Comparison of ENCODE assay signal across 1 cellular context in genomic region chrX:43096830-43097229, GRCh38.
TF ChIP-seq lines count a peak whose summit lies in the region.

No MANE protein-coding gene starts in this region.

TF ChIP-seq in HepG2, 621 proteins besides CTCF, POLR2A, EP300 and RAD21 (continued from another document):
- TF ChIP-seq E2F5 (CRISPR knock-in tag; conservative IDR thresholded peaks at IDR 0.05) (no peak), ZNF652 (CRISPR knock-in tag; IDR thresholded peaks at IDR 0.05; ENCODE audit: borderline replicate concordance, low read depth) (no peak), ESRRA (CRISPR knock-in tag; IDR thresholded peaks at IDR 0.05; ENCODE audit: low read depth) (no peak), JUND (CRISPR knock-in tag; IDR thresholded peaks at IDR 0.05) (no peak), ZNF513 (CRISPR knock-in tag; conservative IDR thresholded peaks at IDR 0.05) (no peak), MATR3 (CRISPR knock-in tag; IDR thresholded peaks at IDR 0.05) (no peak), FOXJ3 (CRISPR knock-in tag; IDR thresholded peaks at IDR 0.05; ENCODE audit: borderline replicate concordance) (no peak), U2AF2 (IDR thresholded peaks at IDR 0.05; ENCODE audit: low read depth, low read length) (no peak), MTERF4 (CRISPR knock-in tag; IDR thresholded peaks at IDR 0.05) (no peak), TOE1 (CRISPR knock-in tag; IDR thresholded peaks at IDR 0.05) (no peak)
- TF ChIP-seq, protein P1, sequence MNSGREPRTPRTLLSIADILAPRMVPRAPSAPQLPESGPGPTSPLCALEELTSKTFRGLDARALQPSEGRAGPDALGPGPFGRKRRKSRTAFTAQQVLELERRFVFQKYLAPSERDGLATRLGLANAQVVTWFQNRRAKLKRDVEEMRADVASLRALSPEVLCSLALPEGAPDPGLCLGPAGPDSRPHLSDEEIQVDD (CRISPR knock-in tag; IDR thresholded peaks at IDR 0.05; ENCODE audit: borderline replicate concordance) = no peak
- TF ChIP-seq, protein P2, sequence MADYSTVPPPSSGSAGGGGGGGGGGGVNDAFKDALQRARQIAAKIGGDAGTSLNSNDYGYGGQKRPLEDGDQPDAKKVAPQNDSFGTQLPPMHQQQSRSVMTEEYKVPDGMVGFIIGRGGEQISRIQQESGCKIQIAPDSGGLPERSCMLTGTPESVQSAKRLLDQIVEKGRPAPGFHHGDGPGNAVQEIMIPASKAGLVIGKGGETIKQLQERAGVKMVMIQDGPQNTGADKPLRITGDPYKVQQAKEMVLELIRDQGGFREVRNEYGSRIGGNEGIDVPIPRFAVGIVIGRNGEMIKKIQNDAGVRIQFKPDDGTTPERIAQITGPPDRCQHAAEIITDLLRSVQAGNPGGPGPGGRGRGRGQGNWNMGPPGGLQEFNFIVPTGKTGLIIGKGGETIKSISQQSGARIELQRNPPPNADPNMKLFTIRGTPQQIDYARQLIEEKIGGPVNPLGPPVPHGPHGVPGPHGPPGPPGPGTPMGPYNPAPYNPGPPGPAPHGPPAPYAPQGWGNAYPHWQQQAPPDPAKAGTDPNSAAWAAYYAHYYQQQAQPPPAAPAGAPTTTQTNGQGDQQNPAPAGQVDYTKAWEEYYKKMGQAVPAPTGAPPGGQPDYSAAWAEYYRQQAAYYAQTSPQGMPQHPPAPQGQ (CRISPR knock-in tag; IDR thresholded peaks at IDR 0.05; ENCODE audit: borderline replicate concordance) = no peak
